ENCODE assay signal across 1 cellular context in the genomic region with DNA sequence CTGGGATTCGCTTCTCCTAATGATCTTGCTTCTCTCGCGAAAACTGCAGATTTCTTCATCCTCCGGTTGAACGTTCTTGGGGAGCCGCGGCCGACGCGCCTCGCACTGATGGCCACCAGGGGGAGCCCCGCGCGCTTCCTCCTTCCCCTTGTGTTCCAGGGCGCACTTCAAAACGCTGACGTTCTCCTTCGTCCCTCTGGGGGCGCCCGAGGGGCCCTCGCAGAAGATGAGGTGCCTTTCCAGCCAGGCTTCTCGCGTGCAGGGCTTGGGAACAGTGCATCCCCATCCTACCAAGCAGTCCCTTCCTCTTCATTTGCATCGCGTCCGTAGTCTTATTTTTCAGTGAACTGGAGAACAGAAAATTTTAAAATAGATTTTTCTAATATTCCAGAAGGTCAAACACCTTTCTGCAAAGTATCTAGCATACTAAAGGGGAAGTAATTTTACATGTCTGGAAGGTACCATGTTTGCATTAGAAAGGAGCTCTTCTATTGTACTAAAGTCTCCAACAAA.
TF ChIP-seq lines count a peak whose summit lies in the region.

No MANE protein-coding gene starts in this region.

TF ChIP-seq in GM23338, 12 proteins besides CTCF, POLR2A, EP300 and RAD21:
- TF ChIP-seq, protein P1, sequence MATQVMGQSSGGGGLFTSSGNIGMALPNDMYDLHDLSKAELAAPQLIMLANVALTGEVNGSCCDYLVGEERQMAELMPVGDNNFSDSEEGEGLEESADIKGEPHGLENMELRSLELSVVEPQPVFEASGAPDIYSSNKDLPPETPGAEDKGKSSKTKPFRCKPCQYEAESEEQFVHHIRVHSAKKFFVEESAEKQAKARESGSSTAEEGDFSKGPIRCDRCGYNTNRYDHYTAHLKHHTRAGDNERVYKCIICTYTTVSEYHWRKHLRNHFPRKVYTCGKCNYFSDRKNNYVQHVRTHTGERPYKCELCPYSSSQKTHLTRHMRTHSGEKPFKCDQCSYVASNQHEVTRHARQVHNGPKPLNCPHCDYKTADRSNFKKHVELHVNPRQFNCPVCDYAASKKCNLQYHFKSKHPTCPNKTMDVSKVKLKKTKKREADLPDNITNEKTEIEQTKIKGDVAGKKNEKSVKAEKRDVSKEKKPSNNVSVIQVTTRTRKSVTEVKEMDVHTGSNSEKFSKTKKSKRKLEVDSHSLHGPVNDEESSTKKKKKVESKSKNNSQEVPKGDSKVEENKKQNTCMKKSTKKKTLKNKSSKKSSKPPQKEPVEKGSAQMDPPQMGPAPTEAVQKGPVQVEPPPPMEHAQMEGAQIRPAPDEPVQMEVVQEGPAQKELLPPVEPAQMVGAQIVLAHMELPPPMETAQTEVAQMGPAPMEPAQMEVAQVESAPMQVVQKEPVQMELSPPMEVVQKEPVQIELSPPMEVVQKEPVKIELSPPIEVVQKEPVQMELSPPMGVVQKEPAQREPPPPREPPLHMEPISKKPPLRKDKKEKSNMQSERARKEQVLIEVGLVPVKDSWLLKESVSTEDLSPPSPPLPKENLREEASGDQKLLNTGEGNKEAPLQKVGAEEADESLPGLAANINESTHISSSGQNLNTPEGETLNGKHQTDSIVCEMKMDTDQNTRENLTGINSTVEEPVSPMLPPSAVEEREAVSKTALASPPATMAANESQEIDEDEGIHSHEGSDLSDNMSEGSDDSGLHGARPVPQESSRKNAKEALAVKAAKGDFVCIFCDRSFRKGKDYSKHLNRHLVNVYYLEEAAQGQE (IDR thresholded peaks at IDR 0.05; ENCODE audit: unreplicated experiment) = no peak
- TF ChIP-seq CREB1 (CRISPR knock-in tag; IDR thresholded peaks at IDR 0.05; ENCODE audit: low read depth) = peak; percentile 78
